9 cellular contexts compared by ENCODE assay signal in the genomic region with DNA sequence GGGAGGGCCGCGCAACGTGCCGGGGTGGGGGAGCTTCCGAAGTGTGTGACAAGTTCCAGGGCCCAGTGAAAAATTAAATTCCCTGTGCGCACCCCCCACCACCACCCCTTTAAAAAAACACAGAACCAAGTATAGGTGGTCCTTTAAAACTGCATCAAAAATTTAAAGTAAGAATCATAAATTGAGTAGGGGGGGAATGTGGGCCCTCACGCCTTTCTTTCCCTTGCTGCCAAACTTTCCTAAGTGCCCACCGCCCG. TPM values are rescaled to one million over a fixed set of nuclear protein-coding genes. Genes with fewer than 3 reads are reported as not detected.
DNase-seq lines count a peak whose midpoint lies in the region; TF ChIP-seq lines count a peak whose summit lies in the region.
"Had no signal": no experiment of that assay in that cellular context is flagged by ENCODE, and none has a peak within 500 bp of the region (broad histone marks: within the 10 kb centered on the region; RNA-seq: fewer than 3 reads in every experiment).

No MANE protein-coding gene starts in this region.

- no peak for TF ChIP-seq CTCF in right atrium auricular region (IDR thresholded peaks at IDR 0.05)
- TF ChIP-seq CTCF in astrocyte of the spinal cord (IDR thresholded peaks at IDR 0.05; ENCODE audit: low read depth, low read length) = no peak

- H3K36me3 ChIP-seq in right atrium auricular region (no peaks in the 10 kb centered on the region), mesodermal cell (ENCODE audit: control insufficient read depth, insufficient read depth, low read length) (peaks cover 3% of the 10 kb centered on the region), urinary bladder (ENCODE audit: insufficient read depth) (no peaks in the 10 kb centered on the region)

- WGBS in mesodermal cell (ENCODE audit: insufficient coverage in 2 of 2), 2 experiments = 0% methylated on average over 2 of the region's 9 CpGs; no CpG with 5 or more reads in 1 of the 2 experiments
- 13% methylated on average over 9 of the region's 9 CpGs for WGBS in urinary bladder

- in situ Hi-C loops in astrocyte of the spinal cord (cut with HindIII; ENCODE audit: low sequenced_read_pairs) = no loop called here

- H3K4me1 ChIP-seq in right atrium auricular region = peaks cover 0 to 70% of the 10 kb centered on the region in 2 donors
- peaks cover 8% of the 10 kb centered on the region for H3K4me1 ChIP-seq in mesodermal cell (ENCODE audit: control insufficient read depth, insufficient read depth, low read length, poor library complexity, severe bottlenecking)
- H3K4me1 ChIP-seq in urinary bladder (ENCODE audit: insufficient read depth) = peaks cover 2% of the 10 kb centered on the region

- peaks cover 10 to 16% of the 10 kb centered on the region in 2 donors for H3K27me3 ChIP-seq in right atrium auricular region

- no peaks in the 10 kb centered on the region for H3K9me3 ChIP-seq in right atrium auricular region
- no peaks in the 10 kb centered on the region for H3K9me3 ChIP-seq in mesodermal cell (ENCODE audit: control insufficient read depth, low read length)

- intact Hi-C loops in cardiac septum (cut with DNase I) = loop anchor here (2.0 to 10.0 kb wide), 5 partner anchors 114 to 1249 kb away; no protein-coding TSS in a partner anchor

- peak overlapping the region; percentile 44 to 66 for H3K4me3 ChIP-seq in right atrium auricular region
- peak overlapping the region; percentile 71 for H3K4me3 ChIP-seq in astrocyte of the spinal cord (ENCODE audit: low read depth, low read length)
- H3K4me3 ChIP-seq in mesodermal cell (ENCODE audit: extremely low read depth, insufficient read depth, low read length, poor library complexity, severe bottlenecking) = peak overlapping the region; percentile 70
- H3K4me3 ChIP-seq in urinary bladder (ENCODE audit: low read depth, low read length) = peak overlapping the region; percentile 51

- no peak for DNase-seq in right atrium auricular region (ENCODE audit: low spot score)
- no peak for DNase-seq in cardiac septum (ENCODE audit: low spot score)
- DNase-seq in astrocyte of the spinal cord (ENCODE audit: low read depth, low spot score) = no peak
- DNase-seq in islet precursor cell = no peak
- DNase-seq in NCI-H146 (lab: John Stamatoyannopoulos, UW) = no peak
- DNase-seq in NCI-H510A treated with DMSO at 0.1 percent for 48 hours (lab: John Stamatoyannopoulos, UW) = no peak
- DNase-seq: NCI-H226 had no signal

- no peak overlapping the region for H3K27ac ChIP-seq in right atrium auricular region
- no peak overlapping the region for H3K27ac ChIP-seq in mesodermal cell (ENCODE audit: low read depth, low read length, severe bottlenecking)
- H3K27ac ChIP-seq in urinary bladder (ENCODE audit: low read depth) = no peak overlapping the region

RNA-seq across cellular contexts. Expression of a gene that starts 2.5 kb away (rescaled TPM):
- 1 to 10 TPM; 2.2 to 3.3 TPM for total RNA-seq in right atrium auricular region
- total RNA-seq in cardiac septum = 16.9 TPM
- 11.3 TPM for polyA plus RNA-seq in mesodermal cell (2013, experiment 1 of 2)
- 11.6 TPM for polyA plus RNA-seq in mesodermal cell (2013, experiment 2 of 2)
- total RNA-seq in urinary bladder = 10.9 TPM
- polyA plus RNA-seq in urinary bladder = 2.4 TPM
